In the genomic region with DNA sequence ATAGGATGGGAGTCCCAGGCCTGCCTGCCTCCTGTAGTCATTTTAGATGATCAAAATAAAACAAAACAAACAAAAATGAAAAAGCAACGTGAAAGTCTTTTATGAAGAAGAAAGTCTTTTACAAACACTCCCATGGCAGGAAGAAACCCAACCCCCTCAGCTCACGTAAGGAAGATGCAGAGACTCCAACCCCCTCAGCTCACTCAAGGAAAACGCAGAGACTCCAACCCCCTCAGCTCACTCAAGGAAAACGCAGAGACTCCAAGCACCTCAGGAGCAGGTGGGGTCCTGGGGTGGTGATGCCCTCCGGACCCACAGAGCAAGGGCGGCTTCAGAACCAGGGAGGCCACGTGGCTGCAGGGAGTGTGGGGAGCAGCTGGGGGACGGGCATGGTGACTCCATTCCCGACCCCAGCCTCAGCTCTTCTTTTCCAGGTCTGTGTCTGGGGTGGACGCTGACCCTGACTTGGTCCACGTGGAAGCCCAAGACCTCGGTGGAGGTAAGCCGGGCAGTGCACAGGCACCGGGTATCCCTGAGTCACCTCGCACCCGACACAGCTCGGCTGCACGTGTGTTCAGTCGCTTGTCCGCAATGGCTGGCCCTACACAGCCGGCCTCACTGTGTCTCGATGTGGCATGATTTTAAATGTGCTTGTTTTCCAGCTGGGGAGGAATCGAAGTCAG, we compare ENCODE assay signal across 27 cellular contexts.
"Had no signal": no experiment of that assay in that cellular context is flagged by ENCODE, and none has a peak within 500 bp of the region (broad histone marks: within the 10 kb centered on the region; RNA-seq: fewer than 3 reads in every experiment).

No MANE protein-coding gene starts in this region.

- H3K36me3 ChIP-seq: brain microvascular endothelial cell, SJSA1 had no signal

- FAIRE-seq: TTC549 had no signal

- ATAC-seq: activated CD8-positive, alpha-beta memory T cell treated with anti-CD3 and anti-CD28 coated beads, Interleukin-2, amount 10 ng/mL, durations not matched to agents 7 days and 5 days; activated naive CD8-positive, alpha-beta T cell treated with anti-CD3 and anti-CD28 coated beads, Interleukin-2, amount 50 U/mL, for 24 hours; Panc1 had no signal

- H3K4me3 ChIP-seq: SJSA1 had no signal

- H3K27ac ChIP-seq: brain microvascular endothelial cell, SJSA1 had no signal

- H3K4me2 ChIP-seq: SK-N-SH had no signal

- DNase-seq: activated B cell treated with CpG ODN at 0.5 μM for 24 hours; activated CD4-positive, alpha-beta memory T cell treated with anti-CD3 and anti-CD28 coated beads, Interleukin-2, amount 10 ng/mL, durations not matched to agents 7 days and 5 days; activated CD4-positive, alpha-beta T cell treated with anti-CD3 and anti-CD28 coated beads for 4 hours; activated CD4-positive, CD25-positive, alpha-beta regulatory T cell treated with anti-CD3 and anti-CD28 coated beads, Interleukin-2, amount 50 U/mL, for 72 hours; activated CD8-positive, alpha-beta memory T cell treated with anti-CD3 and anti-CD28 coated beads for 24 hours; activated CD8-positive, alpha-beta memory T cell treated with anti-CD3 and anti-CD28 coated beads, Interleukin-2, amount 10 ng/mL, durations not matched to agents 7 days and 5 days; activated CD8-positive, alpha-beta memory T cell treated with anti-CD3 and anti-CD28 coated beads, Interleukin-2, amount 50 U/mL, for 48 hours; activated effector memory CD4-positive, alpha-beta T cell treated with Interleukin-2 at 50 U/mL for 16 hours; activated naive CD4-positive, alpha-beta T cell treated with anti-CD3 and anti-CD28 coated beads, Interleukin-2, amount 10 ng/mL, durations not matched to agents 7 days and 5 days; activated naive CD8-positive, alpha-beta T cell treated with anti-CD3 and anti-CD28 coated beads, Interleukin-2, amount 50 U/mL, for 24 hours; activated T-cell treated with anti-CD3 and anti-CD28 coated beads, Interleukin-2, amount 50 U/mL, for 48 hours; anterior cingulate cortex; brain microvascular endothelial cell; central memory CD4-positive, alpha-beta T cell; NCI-H1105; NCI-H1417 treated with DMSO at 0.1 percent for 48 hours; NCI-H187 treated with DMSO at 0.1 percent for 48 hours; NCI-H2081; NCI-H2171 treated with DMSO at 0.1 percent for 48 hours; NCI-H2227 treated with DMSO at 0.1 percent for 48 hours; NCI-H446; NCI-H524; SHP77 treated with DMSO at 0.1 percent for 48 hours; SK-N-SH had no signal

- H3K4me1 ChIP-seq: SJSA1 had no signal

- H3K9me3 ChIP-seq: SJSA1, SK-N-SH had no signal

- H3K27me3 ChIP-seq: brain microvascular endothelial cell had no signal

- H3K9ac ChIP-seq: SK-N-SH had no signal
